In the genomic region with DNA sequence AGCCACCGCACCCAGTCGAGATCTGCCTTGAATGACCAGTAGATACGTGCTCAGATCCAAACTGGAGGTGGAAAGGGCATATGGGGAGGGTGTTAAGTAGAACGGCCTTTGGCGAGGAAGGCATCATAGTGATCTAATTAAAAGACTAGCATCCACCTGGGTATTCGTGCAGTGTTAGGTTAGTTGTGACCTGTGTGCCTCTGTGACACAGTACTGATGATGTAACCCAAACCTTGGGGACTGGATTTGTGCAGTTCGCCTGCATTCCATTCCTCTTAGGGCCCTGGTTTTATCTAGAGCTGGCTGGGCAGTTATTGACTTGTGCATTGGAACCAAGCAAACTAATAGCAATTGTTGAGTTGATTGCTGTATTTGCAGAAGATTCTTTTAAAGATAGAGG, we compare ENCODE assay signal across 1 cellular context.
TF ChIP-seq lines count a peak whose summit lies in the region.

No MANE protein-coding gene starts in this region.

TF ChIP-seq in HepG2, 621 proteins besides CTCF, POLR2A, EP300 and RAD21 (continued from another document and continues in another):
- peak; percentile 66; the same call in 1 of the 2 replicates for TF ChIP-seq ZNF646 (CRISPR knock-in tag; IDR thresholded peaks at IDR 0.05)
- TF ChIP-seq MED1 (CRISPR knock-in tag; IDR thresholded peaks at IDR 0.05) = peak; percentile 52; the same call in 1 of the 2 replicates
- TF ChIP-seq ZNF607 (CRISPR knock-in tag; IDR thresholded peaks at IDR 0.05; ENCODE audit: borderline replicate concordance) = no peak
- TF ChIP-seq ZNF263 (CRISPR knock-in tag; IDR thresholded peaks at IDR 0.05) = no peak
- TF ChIP-seq TBX2 (CRISPR knock-in tag; IDR thresholded peaks at IDR 0.05; ENCODE audit: borderline replicate concordance) = 0 out of 2 replicates have a peak, but pooled peaks have one; percentile 47
- no peak for TF ChIP-seq CREBL2 (CRISPR knock-in tag; IDR thresholded peaks at IDR 0.05; ENCODE audit: borderline replicate concordance)
- TF ChIP-seq, protein P1, sequence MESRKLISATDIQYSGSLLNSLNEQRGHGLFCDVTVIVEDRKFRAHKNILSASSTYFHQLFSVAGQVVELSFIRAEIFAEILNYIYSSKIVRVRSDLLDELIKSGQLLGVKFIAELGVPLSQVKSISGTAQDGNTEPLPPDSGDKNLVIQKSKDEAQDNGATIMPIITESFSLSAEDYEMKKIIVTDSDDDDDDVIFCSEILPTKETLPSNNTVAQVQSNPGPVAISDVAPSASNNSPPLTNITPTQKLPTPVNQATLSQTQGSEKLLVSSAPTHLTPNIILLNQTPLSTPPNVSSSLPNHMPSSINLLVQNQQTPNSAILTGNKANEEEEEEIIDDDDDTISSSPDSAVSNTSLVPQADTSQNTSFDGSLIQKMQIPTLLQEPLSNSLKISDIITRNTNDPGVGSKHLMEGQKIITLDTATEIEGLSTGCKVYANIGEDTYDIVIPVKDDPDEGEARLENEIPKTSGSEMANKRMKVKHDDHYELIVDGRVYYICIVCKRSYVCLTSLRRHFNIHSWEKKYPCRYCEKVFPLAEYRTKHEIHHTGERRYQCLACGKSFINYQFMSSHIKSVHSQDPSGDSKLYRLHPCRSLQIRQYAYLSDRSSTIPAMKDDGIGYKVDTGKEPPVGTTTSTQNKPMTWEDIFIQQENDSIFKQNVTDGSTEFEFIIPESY (CRISPR knock-in tag; IDR thresholded peaks at IDR 0.05) = no peak
- no peak for TF ChIP-seq ZNF225 (CRISPR knock-in tag; IDR thresholded peaks at IDR 0.05)
- TF ChIP-seq CENPBD1 (CRISPR knock-in tag; IDR thresholded peaks at IDR 0.05; ENCODE audit: borderline replicate concordance, low read depth) = no peak
- no peak for TF ChIP-seq ZNF563 (CRISPR knock-in tag; IDR thresholded peaks at IDR 0.05)
- TF ChIP-seq RBM39 (IDR thresholded peaks at IDR 0.05; ENCODE audit: low read depth, low read length, poor library complexity, severe bottlenecking) = no peak
- no peak for TF ChIP-seq ARID2 (CRISPR knock-in tag; IDR thresholded peaks at IDR 0.05; ENCODE audit: borderline replicate concordance)
- TF ChIP-seq, protein P2, sequence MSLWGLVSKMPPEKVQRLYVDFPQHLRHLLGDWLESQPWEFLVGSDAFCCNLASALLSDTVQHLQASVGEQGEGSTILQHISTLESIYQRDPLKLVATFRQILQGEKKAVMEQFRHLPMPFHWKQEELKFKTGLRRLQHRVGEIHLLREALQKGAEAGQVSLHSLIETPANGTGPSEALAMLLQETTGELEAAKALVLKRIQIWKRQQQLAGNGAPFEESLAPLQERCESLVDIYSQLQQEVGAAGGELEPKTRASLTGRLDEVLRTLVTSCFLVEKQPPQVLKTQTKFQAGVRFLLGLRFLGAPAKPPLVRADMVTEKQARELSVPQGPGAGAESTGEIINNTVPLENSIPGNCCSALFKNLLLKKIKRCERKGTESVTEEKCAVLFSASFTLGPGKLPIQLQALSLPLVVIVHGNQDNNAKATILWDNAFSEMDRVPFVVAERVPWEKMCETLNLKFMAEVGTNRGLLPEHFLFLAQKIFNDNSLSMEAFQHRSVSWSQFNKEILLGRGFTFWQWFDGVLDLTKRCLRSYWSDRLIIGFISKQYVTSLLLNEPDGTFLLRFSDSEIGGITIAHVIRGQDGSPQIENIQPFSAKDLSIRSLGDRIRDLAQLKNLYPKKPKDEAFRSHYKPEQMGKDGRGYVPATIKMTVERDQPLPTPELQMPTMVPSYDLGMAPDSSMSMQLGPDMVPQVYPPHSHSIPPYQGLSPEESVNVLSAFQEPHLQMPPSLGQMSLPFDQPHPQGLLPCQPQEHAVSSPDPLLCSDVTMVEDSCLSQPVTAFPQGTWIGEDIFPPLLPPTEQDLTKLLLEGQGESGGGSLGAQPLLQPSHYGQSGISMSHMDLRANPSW (CRISPR knock-in tag; IDR thresholded peaks at IDR 0.05; ENCODE audit: borderline replicate concordance) = no peak
- peak; percentile 60; the same call in 1 of the 2 replicates for TF ChIP-seq CREB1 (IDR thresholded peaks at IDR 0.05)
- peak; percentile 37; the same call in 1 of the 2 replicates for TF ChIP-seq CREB1 (CRISPR knock-in tag; IDR thresholded peaks at IDR 0.05)
- no peak for TF ChIP-seq ZBED4 (CRISPR knock-in tag; IDR thresholded peaks at IDR 0.05; ENCODE audit: borderline replicate concordance)
- no peak for TF ChIP-seq ZNF296 (CRISPR knock-in tag; conservative IDR thresholded peaks at IDR 0.05)
- TF ChIP-seq ONECUT2 (CRISPR knock-in tag; IDR thresholded peaks at IDR 0.05) = 0 out of 2 replicates have a peak, but pooled peaks have one; percentile 10
- TF ChIP-seq CEBPG (CRISPR knock-in tag; IDR thresholded peaks at IDR 0.05) = peak; percentile 81
- TF ChIP-seq, protein P3, sequence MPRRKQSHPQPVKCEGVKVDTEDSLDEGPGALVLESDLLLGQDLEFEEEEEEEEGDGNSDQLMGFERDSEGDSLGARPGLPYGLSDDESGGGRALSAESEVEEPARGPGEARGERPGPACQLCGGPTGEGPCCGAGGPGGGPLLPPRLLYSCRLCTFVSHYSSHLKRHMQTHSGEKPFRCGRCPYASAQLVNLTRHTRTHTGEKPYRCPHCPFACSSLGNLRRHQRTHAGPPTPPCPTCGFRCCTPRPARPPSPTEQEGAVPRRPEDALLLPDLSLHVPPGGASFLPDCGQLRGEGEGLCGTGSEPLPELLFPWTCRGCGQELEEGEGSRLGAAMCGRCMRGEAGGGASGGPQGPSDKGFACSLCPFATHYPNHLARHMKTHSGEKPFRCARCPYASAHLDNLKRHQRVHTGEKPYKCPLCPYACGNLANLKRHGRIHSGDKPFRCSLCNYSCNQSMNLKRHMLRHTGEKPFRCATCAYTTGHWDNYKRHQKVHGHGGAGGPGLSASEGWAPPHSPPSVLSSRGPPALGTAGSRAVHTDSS (CRISPR knock-in tag; conservative IDR thresholded peaks at IDR 0.05) = 0 out of 2 replicates have a peak, but pooled peaks have one; percentile 59
- 0 out of 2 replicates have a peak, but pooled peaks have one; percentile 31 for TF ChIP-seq ZSCAN25 (CRISPR knock-in tag; IDR thresholded peaks at IDR 0.05)
- no peak for TF ChIP-seq ZNF280B (CRISPR knock-in tag; IDR thresholded peaks at IDR 0.05; ENCODE audit: borderline replicate concordance)
- TF ChIP-seq ZNF264 (CRISPR knock-in tag; IDR thresholded peaks at IDR 0.05) = 0 out of 2 replicates have a peak, but pooled peaks have one; percentile 39
- TF ChIP-seq ATF7 (IDR thresholded peaks at IDR 0.05) = peak; percentile 79
- TF ChIP-seq ATF7 (CRISPR knock-in tag; IDR thresholded peaks at IDR 0.05) = no peak
- TF ChIP-seq CREM (IDR thresholded peaks at IDR 0.05) = peak; percentile 30; the same call in 1 of the 2 replicates
- no peak for TF ChIP-seq CREM (CRISPR knock-in tag; IDR thresholded peaks at IDR 0.05)
- TF ChIP-seq NR2F6 (IDR thresholded peaks at IDR 0.05) = no peak
- no peak for TF ChIP-seq NR2F6 (CRISPR knock-in tag; IDR thresholded peaks at IDR 0.05)
- no peak for TF ChIP-seq REST (IDR thresholded peaks at IDR 0.05; ENCODE audit: borderline replicate concordance in 1 of 2, low read depth in 1 of 2, low read length in 2 of 2)
